ENCODE assay signal across 16 cellular contexts in the genomic region with DNA sequence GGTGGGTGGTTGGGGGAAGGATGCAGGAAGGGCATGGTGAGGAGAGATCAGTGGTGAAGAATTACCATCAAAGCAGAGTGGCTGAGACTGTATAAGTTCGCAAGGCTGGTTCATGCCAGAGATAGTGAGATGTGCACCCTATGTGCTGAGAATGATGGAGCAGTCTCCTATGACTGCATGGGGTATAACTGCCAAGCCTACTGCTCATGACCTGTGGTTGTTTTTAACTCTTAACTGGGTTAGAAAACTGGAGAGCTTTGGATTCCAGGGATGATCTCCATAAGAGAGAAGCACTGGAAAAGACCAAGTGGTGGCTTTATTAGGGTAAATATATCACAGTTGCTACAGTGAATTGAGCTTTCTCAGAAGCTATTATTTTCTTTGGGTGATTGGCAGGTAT. TPM values are rescaled to one million over a fixed set of nuclear protein-coding genes. Genes with fewer than 3 reads are reported as not detected.
DNase-seq lines count a peak whose midpoint lies in the region; ATAC-seq and TF ChIP-seq lines count a peak whose summit lies in the region.
"Had no signal": no experiment of that assay in that cellular context is flagged by ENCODE, and none has a peak within 500 bp of the region (broad histone marks: within the 10 kb centered on the region; RNA-seq: fewer than 3 reads in every experiment).

No MANE protein-coding gene starts in this region.

- TF ChIP-seq CTCF in heart left ventricle (IDR thresholded peaks at IDR 0.05) (no peak), brain microvascular endothelial cell (IDR thresholded peaks at IDR 0.05; ENCODE audit: low read depth, low read length, missing control alignments) (no peak), mesothelial cell of epicardium (IDR thresholded peaks at IDR 0.05; ENCODE audit: unreplicated experiment) (no peak), CD14-positive monocyte (IDR thresholded peaks at IDR 0.05) (no peak)

- peak overlapping the region in 4 of 12 donors; percentile 44 to 81 (median 70) for H3K27ac ChIP-seq in heart left ventricle
- peak overlapping the region; percentile 82 for H3K27ac ChIP-seq in brain microvascular endothelial cell
- H3K27ac ChIP-seq: HL-60, KMS-11, RWPE1 had no signal

- H3K4me3 ChIP-seq in heart left ventricle (no peak overlapping the region), brain microvascular endothelial cell (ENCODE audit: low read depth, low read length) (no peak overlapping the region)

- H3K4me1 Mint-ChIP-seq in mesothelial cell of epicardium (peaks cover 90% of the 10 kb centered on the region), CD14-positive monocyte (peaks cover 10% of the 10 kb centered on the region)

- H3K4me3 Mint-ChIP-seq in mesothelial cell of epicardium = no peak overlapping the region
- H3K4me3 Mint-ChIP-seq in CD14-positive monocyte = no peak overlapping the region

- ATAC-seq in left ventricle myocardium superior (peak; percentile 38), heart left ventricle (no peak)

- intact Hi-C loops in left ventricle myocardium superior (cut with micrococcal nuclease) = no loop called here
- intact Hi-C loops in heart left ventricle (cut with DNase I) = no loop called here
- intact Hi-C loops in CD14-positive monocyte (cut with micrococcal nuclease) = no loop called here

- peaks cover 0 to 24% (median 6%) of the 10 kb centered on the region in 12 donors for H3K4me1 ChIP-seq in heart left ventricle

- H3K27ac Mint-ChIP-seq in mesothelial cell of epicardium = peak overlapping the region; percentile 98
- no peak overlapping the region for H3K27ac Mint-ChIP-seq in CD14-positive monocyte

- H3K36me3 ChIP-seq in heart left ventricle = peaks cover 0 to 44% (median 26%) of the 10 kb centered on the region in 9 donors
- H3K36me3 ChIP-seq in brain microvascular endothelial cell (replicated peaks) = no peaks in the 10 kb centered on the region

- H3K36me3 Mint-ChIP-seq in mesothelial cell of epicardium (peaks cover 16% of the 10 kb centered on the region), CD14-positive monocyte (peaks cover 17 to 29% of the 10 kb centered on the region in 2 donors)

- no peaks in the 10 kb centered on the region for H3K9me3 Mint-ChIP-seq in mesothelial cell of epicardium
- H3K9me3 Mint-ChIP-seq in CD14-positive monocyte = no peaks in the 10 kb centered on the region

- no peak for TF ChIP-seq POLR2A in heart left ventricle (IDR thresholded peaks at IDR 0.05)

- H3K27me3 Mint-ChIP-seq in mesothelial cell of epicardium (ENCODE audit: low read depth) (no peaks in the 10 kb centered on the region), CD14-positive monocyte (ENCODE audit: low read depth in 3 of 3) (peaks cover 0 to 2% (median 0%) of the 10 kb centered on the region in 3 donors)

- 64 to 93% (median 76%) methylated on average over 1 of the region's 1 CpG for WGBS in heart left ventricle, 4 donors

- in situ Hi-C loops in brain microvascular endothelial cell (cut with HindIII; ENCODE audit: low pct_ligation_motif_present, low sequenced_read_pairs) = no loop called here

- no peak for DNase-seq in left ventricle myocardium superior
- no peak for DNase-seq in heart left ventricle
- no peak for DNase-seq in brain microvascular endothelial cell
- DNase-seq in mesothelial cell of epicardium (ENCODE audit: low spot score in 2 of 2, unreplicated experiment in 2 of 2) = no peak
- DNase-seq in DMS 273 treated with DMSO at 0.1 percent for 48 hours (lab: John Stamatoyannopoulos, UW) = no peak
- no peak for DNase-seq in activated gamma-delta T cell (lab: John Stamatoyannopoulos, UW)
- DNase-seq in NCI-H2196 (lab: John Stamatoyannopoulos, UW; ENCODE audit: unreplicated experiment) = no peak
- DNase-seq in CD14-positive monocyte (ENCODE audit: low spot score) = no peak
- DNase-seq: C1 segment of cervical spinal cord; DMS153; NCI-H1092; NCI-H69; NK-92 treated with Interleukin-12 subunit alpha and Interleukin-12 subunit beta, amount 100 ng/mL, for 24 hours had no signal

- H3K27me3 ChIP-seq in heart left ventricle (no peaks in the 10 kb centered on the region), brain microvascular endothelial cell (replicated peaks) (no peaks in the 10 kb centered on the region)

- H3K9me3 ChIP-seq in heart left ventricle = no peaks in the 10 kb centered on the region

RNA-seq across cellular contexts. Expression of a gene that starts 16.2 kb away (rescaled TPM):
- total RNA-seq in left ventricle myocardium superior (2.0 TPM), heart left ventricle (10 to 100 TPM in 1 of 9 donors, 1 to 10 TPM in 8; 1.6 to 16.2 (median 2.8) TPM), mesothelial cell of epicardium (146 to 165 TPM (median 151 TPM) in 3 replicates)
- polyA plus RNA-seq in heart left ventricle (1 to 10 TPM in 1 of 2 donors, under 1 TPM in 1; 0.71 to 1.6 TPM), CD14-positive monocyte (under 1 TPM in 1 of 2 donors, not detected in 1; 0.07 TPM)
